Comparison of ENCODE assay signal across 8 cellular contexts in the genomic region with DNA sequence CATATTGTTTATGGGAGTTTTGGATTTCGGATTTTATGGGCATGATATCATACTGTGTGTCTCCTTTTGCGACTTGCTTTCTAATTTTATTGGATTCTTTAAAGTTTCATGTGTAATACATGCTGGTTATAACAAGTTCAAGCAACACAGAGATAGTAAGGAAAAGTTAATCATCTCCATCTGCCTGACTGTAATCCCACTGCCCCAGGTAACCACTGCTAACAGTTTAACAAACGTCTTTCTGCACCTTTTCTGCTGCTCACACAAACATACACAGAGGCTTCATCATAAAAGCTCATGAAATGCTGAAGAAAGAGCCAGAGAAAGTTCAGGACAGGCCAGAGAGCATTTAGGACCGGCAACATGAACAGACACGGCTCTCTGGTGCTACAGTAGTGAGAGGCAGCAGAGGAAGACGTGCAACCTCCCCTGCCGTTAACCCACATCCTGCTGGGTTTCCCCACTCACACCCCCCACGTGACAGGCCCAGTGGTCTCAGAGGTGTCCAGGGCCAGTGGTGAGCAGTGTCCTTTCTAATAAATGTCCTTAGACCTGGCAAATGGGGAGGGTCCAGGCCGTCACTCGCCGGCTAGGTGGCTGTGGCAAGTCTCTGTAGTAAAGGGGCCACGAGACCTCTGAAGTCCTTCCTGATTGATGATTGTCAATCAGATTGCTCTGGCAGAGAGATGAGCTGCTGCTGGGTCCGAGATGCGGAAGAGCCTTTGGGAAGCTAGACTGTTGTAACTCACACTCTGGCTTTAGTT. TPM values are rescaled to one million over a fixed set of nuclear protein-coding genes. Genes with fewer than 3 reads are reported as not detected.
A peak's percentile ranks its signal among the peaks of the same experiment; 100 is the strongest.
DNase-seq lines count a peak whose midpoint lies in the region; ATAC-seq and TF ChIP-seq lines count a peak whose summit lies in the region.

No MANE protein-coding gene starts in this region.

- peak; percentile 95 for ATAC-seq in GM21447 (IDR thresholded peaks at IDR 0.05; ENCODE audit: unreplicated experiment)
- ATAC-seq in left colon, result peak; percentile 50

- H3K9me3 ChIP-seq in breast epithelium, result no peaks in the 10 kb centered on the region

- H3K27me3 ChIP-seq in breast epithelium, result no peaks in the 10 kb centered on the region

- no peak for TF ChIP-seq POLR2A in breast epithelium (IDR thresholded peaks at IDR 0.05)

- peak overlapping the region; percentile 43 for H3K4me3 ChIP-seq in Jurkat, Clone E6-1 (ENCODE audit: low read length)
- no peak overlapping the region for H3K4me3 ChIP-seq in breast epithelium

- intact Hi-C loops in left colon (cut with DNase I, micrococcal nuclease), result no loop called here
- intact Hi-C loops in breast epithelium (cut with DNase I; ENCODE audit: low total_unique reads), result no loop called here

- no peaks in the 10 kb centered on the region for H3K36me3 ChIP-seq in breast epithelium

- DNase-seq in EH (ENCODE audit: low read depth) (peak; percentile 54), left colon (peak; percentile 46 to 61), pons (ENCODE audit: low spot score) (no peak), breast epithelium (ENCODE audit: low spot score in 2 of 2) (no peak)
- DNase-seq in Jurkat, Clone E6-1 (ENCODE audit: low read depth, low spot score), result peak; percentile 86
- peak; percentile 87 for DNase-seq in activated CD8-positive, alpha-beta memory T cell treated with anti-CD3 and anti-CD28 coated beads for 24 hours
- DNase-seq in stimulated activated naive CD4-positive, alpha-beta T cell (lab: John Stamatoyannopoulos, UW), result peak in 5 of 6 experiments; percentile 7 to 56 (median 15)

- peak overlapping the region in 1 of 2 donors; percentile 28 for H3K27ac ChIP-seq in breast epithelium

- H3K4me1 ChIP-seq in breast epithelium, result no peaks in the 10 kb centered on the region

- no peak for TF ChIP-seq CTCF in breast epithelium (IDR thresholded peaks at IDR 0.05)

RNA-seq across cellular contexts. Expression of a gene that starts 43.0 kb away (rescaled TPM):
- 20.8 TPM for polyA plus RNA-seq in Jurkat, Clone E6-1 (2012; ENCODE audit: insufficient read depth, insufficient read length)
- total RNA-seq in left colon, result 10 to 100 TPM; 10.8 to 12.5 TPM
- total RNA-seq in breast epithelium, result 10 to 100 TPM in 2 of 3 donors, 1 to 10 TPM in 1; 9.1 to 31.5 (median 11.4) TPM

Comparison
In these comparisons a context has a peak if more than half of its experiments do, and no peak if none do; other contexts are left out.
1. DNase-seq: peak in EH (single experiment), Jurkat, Clone E6-1 (single experiment), activated CD8-positive, alpha-beta memory T cell treated with anti-CD3 and anti-CD28 coated beads for 24 hours (single experiment), left colon (2 of 2) and stimulated activated naive CD4-positive, alpha-beta T cell (5 of 6); none in pons (single experiment) and breast epithelium (0 of 2).